ENCODE assay signal across 19 cellular contexts in genomic region chr1:224408294-224408590, GRCh38. TPM values are rescaled to one million over a fixed set of nuclear protein-coding genes. Genes with fewer than 3 reads are reported as not detected.
DNase-seq lines count a peak whose midpoint lies in the region; ATAC-seq and TF ChIP-seq lines count a peak whose summit lies in the region.
"Had no signal": no experiment of that assay in that cellular context is flagged by ENCODE, and none has a peak within 500 bp of the region (broad histone marks: within the 10 kb centered on the region; RNA-seq: fewer than 3 reads in every experiment).

No MANE protein-coding gene starts in this region.

- peak overlapping the region; percentile 6 for H3K27ac Mint-ChIP-seq in T-helper 2 cell treated with Interferon-gamma antibody and Interleukin-4, amounts not matched to agents 5 μg/mL and 100 μg/mL, for 36 hours
- H3K27ac Mint-ChIP-seq in T-cell: peak overlapping the region; percentile 1 to 52

- H3K4me1 Mint-ChIP-seq in T-helper 2 cell treated with Interferon-gamma antibody and Interleukin-4, amounts not matched to agents 5 μg/mL and 100 μg/mL, for 36 hours (ENCODE audit: low read depth): peaks cover 13% of the 10 kb centered on the region
- H3K4me1 Mint-ChIP-seq in T-cell: peaks cover 22 to 44% (median 38%) of the 10 kb centered on the region in 3 donors

- H3K27me3 ChIP-seq in osteoblast (ENCODE audit: insufficient read depth, low read length) (no peaks in the 10 kb centered on the region), HAP-1 (ENCODE audit: low read depth) (no peaks in the 10 kb centered on the region)

- peak overlapping the region; percentile 3 for H3K4me2 ChIP-seq in osteoblast (ENCODE audit: insufficient read depth, low read length)
- H3K4me2 ChIP-seq: KMS-11 had no signal

- ATAC-seq in T-cell (replicated peaks in 1 of 4): no peak
- ATAC-seq: Right ventricle myocardium inferior had no signal

- no peak overlapping the region for H3K4me3 Mint-ChIP-seq in T-helper 2 cell treated with Interferon-gamma antibody and Interleukin-4, amounts not matched to agents 5 μg/mL and 100 μg/mL, for 36 hours
- H3K4me3 Mint-ChIP-seq in T-cell: no peak overlapping the region
- H3K4me3 Mint-ChIP-seq: H9 had no signal

- H3K4me1 ChIP-seq in HEK293 (ENCODE audit: control insufficient read depth, insufficient read depth, low read length) (peaks cover 7% of the 10 kb centered on the region), osteoblast (ENCODE audit: insufficient read depth, low read length) (peaks cover 25% of the 10 kb centered on the region), HAP-1 (peaks cover 11% of the 10 kb centered on the region)

- TF ChIP-seq CTCF in HEK293 (tag by site-specific recombination; IDR thresholded peaks at IDR 0.05) (no peak), osteoblast (IDR thresholded peaks at IDR 0.05; ENCODE audit: extremely low read depth, low read depth, low read length) (no peak)

- H3K4me3 ChIP-seq in HEK293 (ENCODE audit: low read depth, low read length) (no peak overlapping the region), osteoblast (ENCODE audit: insufficient read depth, low read length) (no peak overlapping the region), HAP-1 (no peak overlapping the region)

- H2AFZ ChIP-seq in osteoblast (ENCODE audit: low read length): no peak overlapping the region

- in situ Hi-C loops in HAP-1 (cut with MboI; ENCODE audit: low sequenced_read_pairs): no loop called here

- DNase-seq in T-helper 2 cell treated with Interferon-gamma antibody and Interleukin-4, amounts not matched to agents 5 μg/mL and 100 μg/mL, for 36 hours (ENCODE audit: low spot score): no peak
- DNase-seq in T-helper 2 cell (no peak), T-cell (no peak), osteoblast (ENCODE audit: insufficient read length, low spot score, missing footprints) (no peak), NCI-H226 (no peak), HAP-1 (ENCODE audit: low spot score in 2 of 2) (no peak), SKM-1 (lab: John Stamatoyannopoulos, UW; ENCODE audit: unreplicated experiment) (no peak)
- DNase-seq: AML-193, DND-41, H9, NCI-H1417 treated with DMSO at 0.1 percent for 48 hours, NCI-H187 treated with DMSO at 0.1 percent for 48 hours, NCI-H2227 treated with DMSO at 0.1 percent for 48 hours, NCI-H524 treated with DMSO at 0.1 percent for 48 hours had no signal

- H3K9me3 ChIP-seq in HEK293 (ENCODE audit: control insufficient read depth, insufficient read depth, low read depth, low read length) (no peaks in the 10 kb centered on the region), osteoblast (ENCODE audit: low read depth, low read length) (no peaks in the 10 kb centered on the region), HAP-1 (no peaks in the 10 kb centered on the region)

- POLR2A ChIA-PET in HEK293 (lab: Yijun Ruan, JAX) (interaction anchor here (1.3 kb wide), 1 partner anchor 225 kb away, joined by 3 read pairs; the partner anchor contains the start of gene DEGS1), T-cell (lab: Charles Lee) (interaction anchor here in 1 of 2 donors (0.8 to 1.2 kb wide), 5 partner anchors 9 to 24 kb away, joined by 3 to 4 read pairs (median 3); no protein-coding TSS in a partner anchor)

- no peak overlapping the region for H3K27ac ChIP-seq in HEK293 (ENCODE audit: extremely low read depth, low read depth, low read length)
- H3K27ac ChIP-seq in osteoblast (ENCODE audit: low read depth, low read length): peak overlapping the region; percentile 36
- H3K27ac ChIP-seq: 22Rv1, C4-2B, KMS-11 had no signal

- peaks cover 63% of the 10 kb centered on the region for H3K36me3 Mint-ChIP-seq in T-helper 2 cell treated with Interferon-gamma antibody and Interleukin-4, amounts not matched to agents 5 μg/mL and 100 μg/mL, for 36 hours (ENCODE audit: low read depth)
- peaks cover 49% of the 10 kb centered on the region for H3K36me3 Mint-ChIP-seq in T-cell

- peaks cover 76 to 88% of the 10 kb centered on the region in 2 experiments for H3K36me3 ChIP-seq in HEK293 (ENCODE audit: control insufficient read depth in 2 of 2, insufficient read depth in 1 of 2, low read length in 2 of 2)
- H3K36me3 ChIP-seq in osteoblast (ENCODE audit: insufficient read depth, low read length): peaks cover 79% of the 10 kb centered on the region
- H3K36me3 ChIP-seq in HAP-1 (replicated peaks): peaks cover 60% of the 10 kb centered on the region

- H3K9me3 Mint-ChIP-seq in T-helper 2 cell treated with Interferon-gamma antibody and Interleukin-4, amounts not matched to agents 5 μg/mL and 100 μg/mL, for 36 hours: no peaks in the 10 kb centered on the region
- no peaks in the 10 kb centered on the region for H3K9me3 Mint-ChIP-seq in T-cell
- H3K9me3 Mint-ChIP-seq: H9 had no signal

- peaks cover 44% of the 10 kb centered on the region for H3K79me2 ChIP-seq in osteoblast (ENCODE audit: insufficient read depth, low read length)

- CTCF ChIA-PET in HEK293 (lab: Yijun Ruan, JAX): interaction anchor here (0.7 kb wide), 1 partner anchor 43 kb away, joined by 3 read pairs; no protein-coding TSS in a partner anchor
- CTCF ChIA-PET in T-cell (lab: Charles Lee): interaction anchor here (1.0 to 1.2 kb wide), 2 partner anchors 49 kb away, joined by 4 to 6 read pairs; no protein-coding TSS in a partner anchor

- H4K20me1 ChIP-seq in osteoblast (ENCODE audit: insufficient read depth, low read length): peaks cover 15% of the 10 kb centered on the region

- H3K27me3 Mint-ChIP-seq in T-helper 2 cell treated with Interferon-gamma antibody and Interleukin-4, amounts not matched to agents 5 μg/mL and 100 μg/mL, for 36 hours (ENCODE audit: low read depth): no peaks in the 10 kb centered on the region
- no peaks in the 10 kb centered on the region for H3K27me3 Mint-ChIP-seq in T-cell

TF ChIP-seq in HEK293, 187 proteins besides CTCF, POLR2A, EP300 and RAD21 (continues in another document):
- no peak for TF ChIP-seq ZNF629 (tag by site-specific recombination; IDR thresholded peaks at IDR 0.05)
- TF ChIP-seq SCRT2 (tag by site-specific recombination; IDR thresholded peaks at IDR 0.05): peak; percentile 86
- no peak for TF ChIP-seq ZNF335 (tag by site-specific recombination; conservative IDR thresholded peaks at IDR 0.05)
- TF ChIP-seq ZNF24 (tag by site-specific recombination; IDR thresholded peaks at IDR 0.05): no peak
- TF ChIP-seq, protein P1, sequence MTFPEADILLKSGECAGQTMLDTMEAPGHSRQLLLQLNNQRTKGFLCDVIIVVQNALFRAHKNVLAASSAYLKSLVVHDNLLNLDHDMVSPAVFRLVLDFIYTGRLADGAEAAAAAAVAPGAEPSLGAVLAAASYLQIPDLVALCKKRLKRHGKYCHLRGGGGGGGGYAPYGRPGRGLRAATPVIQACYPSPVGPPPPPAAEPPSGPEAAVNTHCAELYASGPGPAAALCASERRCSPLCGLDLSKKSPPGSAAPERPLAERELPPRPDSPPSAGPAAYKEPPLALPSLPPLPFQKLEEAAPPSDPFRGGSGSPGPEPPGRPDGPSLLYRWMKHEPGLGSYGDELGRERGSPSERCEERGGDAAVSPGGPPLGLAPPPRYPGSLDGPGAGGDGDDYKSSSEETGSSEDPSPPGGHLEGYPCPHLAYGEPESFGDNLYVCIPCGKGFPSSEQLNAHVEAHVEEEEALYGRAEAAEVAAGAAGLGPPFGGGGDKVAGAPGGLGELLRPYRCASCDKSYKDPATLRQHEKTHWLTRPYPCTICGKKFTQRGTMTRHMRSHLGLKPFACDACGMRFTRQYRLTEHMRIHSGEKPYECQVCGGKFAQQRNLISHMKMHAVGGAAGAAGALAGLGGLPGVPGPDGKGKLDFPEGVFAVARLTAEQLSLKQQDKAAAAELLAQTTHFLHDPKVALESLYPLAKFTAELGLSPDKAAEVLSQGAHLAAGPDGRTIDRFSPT (tag by site-specific recombination; IDR thresholded peaks at IDR 0.05): no peak
- no peak for TF ChIP-seq ZNF16 (tag by site-specific recombination; IDR thresholded peaks at IDR 0.05; ENCODE audit: low read depth)
- TF ChIP-seq TSHZ1 (tag by site-specific recombination; IDR thresholded peaks at IDR 0.05; ENCODE audit: borderline replicate concordance): no peak
- peak; percentile 60; the same call in 1 of the 2 replicates for TF ChIP-seq SCRT1 (tag by site-specific recombination; IDR thresholded peaks at IDR 0.05; ENCODE audit: borderline replicate concordance)
- TF ChIP-seq ZNF843 (tag by site-specific recombination; IDR thresholded peaks at IDR 0.05): no peak
- no peak for TF ChIP-seq ZNF423 (tag by site-specific recombination; IDR thresholded peaks at IDR 0.05)
- no peak for TF ChIP-seq ZNF112 (tag by site-specific recombination; IDR thresholded peaks at IDR 0.05)

RNA-seq across cellular contexts. Expression of gene WDR26, which starts 26.4 kb away (rescaled TPM):
- total RNA-seq in T-cell (100 to 1,000 TPM in 2 of 5 donors, 10 to 100 TPM in 3; 90.7 to 166 (median 96.3) TPM), osteoblast (78.9 and 80.2 TPM in 2 replicates)

RNA-seq across cellular contexts. Expression of gene CNIH4, which starts 51.6 kb away (rescaled TPM):
- 10 to 100 TPM; 25.9 to 40.9 (median 38.8) TPM for total RNA-seq in T-cell
- 36.2 and 46.3 TPM in 2 replicates for total RNA-seq in osteoblast
